8 cellular contexts compared by ENCODE assay signal in genomic region chr12:12786716-12787601, GRCh38. TPM values are rescaled to one million over a fixed set of nuclear protein-coding genes. Genes with fewer than 3 reads are reported as not detected.
A peak's percentile ranks its signal among the peaks of the same experiment; 100 is the strongest.
DNase-seq lines count a peak whose midpoint lies in the region; ATAC-seq and TF ChIP-seq lines count a peak whose summit lies in the region.

No MANE protein-coding gene starts in this region.

- DNase-seq in DMS153 (lab: John Stamatoyannopoulos, UW) (peak; percentile 29), HS-27A (ENCODE audit: low read depth) (peak; percentile 74), RPMI7951 (ENCODE audit: low read depth) (peak; percentile 87), foreskin fibroblast (peak; percentile 84 to 94), neural crest cell (ENCODE audit: low read depth, low spot score) (peak; percentile 31)
- DNase-seq in activated gamma-delta T cell treated with anti-CD3 and anti-CD28 coated beads, Interleukin-2, amount 50 U/mL, for 16 hours (ENCODE audit: low read depth), result peak; percentile 54

- ATAC-seq in GM21360 (IDR thresholded peaks at IDR 0.05; ENCODE audit: unreplicated experiment), result peak; percentile 84

- H3K4me3 Mint-ChIP-seq in neural crest cell, result peak overlapping the region; percentile 41

- H3K4me1 ChIP-seq in subcutaneous abdominal adipose tissue (ENCODE audit: control insufficient read depth in 5 of 5, insufficient read depth in 5 of 5, low read length in 5 of 5), result peaks cover 3 to 44% (median 39%) of the 10 kb centered on the region in 5 donors

- H3K9ac ChIP-seq in subcutaneous abdominal adipose tissue (ENCODE audit: low read length in 5 of 5), result peak overlapping the region; percentile 58 to 89 (median 81)

- H3K27ac ChIP-seq in subcutaneous abdominal adipose tissue (ENCODE audit: low read depth, low read length), result peak overlapping the region; percentile 84

- peaks cover 7% of the 10 kb centered on the region for H3K9me3 Mint-ChIP-seq in neural crest cell

- peaks cover 8% of the 10 kb centered on the region for H3K36me3 Mint-ChIP-seq in neural crest cell (ENCODE audit: low read depth)

- H3K4me3 ChIP-seq in foreskin fibroblast (ENCODE audit: low read depth in 1 of 2, low read length in 2 of 2), result peak overlapping the region; percentile 56 to 63
- peak overlapping the region; percentile 74 to 89 (median 83) for H3K4me3 ChIP-seq in subcutaneous abdominal adipose tissue (ENCODE audit: low read depth in 1 of 5, low read length in 5 of 5)

- peaks cover 44% of the 10 kb centered on the region for H3K4me1 Mint-ChIP-seq in neural crest cell

- H3K27ac Mint-ChIP-seq in neural crest cell (ENCODE audit: unreplicated experiment), result no peak overlapping the region

- no peaks in the 10 kb centered on the region for H3K9me3 ChIP-seq in subcutaneous abdominal adipose tissue (ENCODE audit: control insufficient read depth in 5 of 5, low read length in 5 of 5)

- H3K36me3 ChIP-seq in subcutaneous abdominal adipose tissue (ENCODE audit: control insufficient read depth in 5 of 5, insufficient read depth in 5 of 5, low read length in 5 of 5), result no peaks in the 10 kb centered on the region

- H3K27me3 ChIP-seq in subcutaneous abdominal adipose tissue (ENCODE audit: control insufficient read depth in 5 of 5, insufficient read depth in 4 of 5, low read length in 5 of 5), result no peaks in the 10 kb centered on the region

- TF ChIP-seq CTCF in foreskin fibroblast (IDR thresholded peaks at IDR 0.05; ENCODE audit: low read depth, low read length) (no peak), neural crest cell (conservative IDR thresholded peaks at IDR 0.05) (peak; percentile 36)

- H3K27me3 Mint-ChIP-seq in neural crest cell (ENCODE audit: low read depth), result peaks cover 6% of the 10 kb centered on the region

RNA-seq across cellular contexts. Expression of gene APOLD1, which starts 1.5 kb away (rescaled TPM):
- 12.6 and 12.7 TPM in 2 replicates for total RNA-seq in RPMI7951 (2014; rRNA removed; shearing (Covaris generic))
- 4.8 and 6.0 TPM in 2 replicates for total RNA-seq in neural crest cell

RNA-seq across cellular contexts. Expression of gene DDX47, which starts 26.2 kb away (rescaled TPM):
- total RNA-seq in RPMI7951 (2014; rRNA removed; shearing (Covaris generic)), result 75.4 and 86.6 TPM in 2 replicates
- total RNA-seq in neural crest cell, result 69.3 and 70.9 TPM in 2 replicates

Comparison
In these comparisons a context has a peak if more than half of its experiments do, and no peak if none do; other contexts are left out.
1. Peak in every context shown above with its lines: DNase-seq, ATAC-seq, H3K4me3 ChIP-seq and H3K27ac ChIP-seq.
2. DNase-seq: peak in every context shown above with its lines; median percentile 89 in foreskin fibroblast; 87 in RPMI7951; 74 in HS-27A; 54 in activated gamma-delta T cell treated with anti-CD3 and anti-CD28 coated beads, Interleukin-2, amount 50 U/mL, for 16 hours; 31 in neural crest cell; 29 in DMS153.